Comparison of ENCODE assay signal across 1 cellular context in genomic region chr1:223394706-223395105, GRCh38.
TF ChIP-seq lines count a peak whose summit lies in the region.

No MANE protein-coding gene starts in this region.

TF ChIP-seq in H1, 55 proteins besides CTCF, POLR2A, EP300 and RAD21:
- TF ChIP-seq KDM1A (IDR thresholded peaks at IDR 0.05; ENCODE audit: borderline replicate concordance, low read length) (no peak), CBX5 (IDR thresholded peaks at IDR 0.05; ENCODE audit: low read depth, low read length) (no peak), CHD2 (IDR thresholded peaks at IDR 0.05; ENCODE audit: low read length) (no peak)
TF ChIP-seq in H1: peak in this region for 0.
